ENCODE assay signal across 8 cellular contexts in genomic region chr9:27529316-27530278, GRCh38. TPM values are rescaled to one million over a fixed set of nuclear protein-coding genes. Genes with fewer than 3 reads are reported as not detected.
DNase-seq lines count a peak whose midpoint lies in the region; ATAC-seq and TF ChIP-seq lines count a peak whose summit lies in the region.

MOB3B (minus strand) TSS chr9:27529814; CDS start chr9:27455550, 74,264 bp downstream.

- no peaks in the 10 kb centered on the region for H3K36me3 Mint-ChIP-seq in activated CD8-positive, alpha-beta T cell treated with anti-CD3 and anti-CD28 coated beads, Interleukin-2, amount 10 ng/mL, durations not matched to agents 7 days and 5 days (ENCODE audit: low read depth)

- peaks cover under 1 to 4% of the 10 kb centered on the region in 2 donors for H3K4me1 ChIP-seq in lung (ENCODE audit: control insufficient read depth in 2 of 2, insufficient read depth in 2 of 2, low read length in 2 of 2)

- peak within 1 kb of the TSS; percentile 75 for H3K27ac Mint-ChIP-seq in activated CD8-positive, alpha-beta T cell treated with anti-CD3 and anti-CD28 coated beads, Interleukin-2, amount 10 ng/mL, durations not matched to agents 7 days and 5 days

- H3K27me3 ChIP-seq in lung (ENCODE audit: control insufficient read depth, insufficient read depth), result no peaks in the 10 kb centered on the region

- H3K27me3 Mint-ChIP-seq in activated CD8-positive, alpha-beta T cell treated with anti-CD3 and anti-CD28 coated beads, Interleukin-2, amount 10 ng/mL, durations not matched to agents 7 days and 5 days (ENCODE audit: low read depth), result peaks cover 17% of the 10 kb centered on the region

- H3K9me3 ChIP-seq in lung (ENCODE audit: control insufficient read depth in 2 of 2, insufficient read depth in 1 of 2, low read length in 1 of 2), result no peaks in the 10 kb centered on the region

- CTCF ChIA-PET in AG04449 (lab: Yijun Ruan, JAX), result interaction anchor here (0.8 to 6.5 kb wide), 13 partner anchors 9 to 197 kb away, joined by 3 to 89 read pairs (median 6); no protein-coding TSS in a partner anchor
- CTCF ChIA-PET in activated CD8-positive, alpha-beta T cell treated with anti-CD3 and anti-CD28 coated beads, Interleukin-2, amount 10 ng/mL, durations not matched to agents 7 days and 5 days (lab: Charles Lee), result interaction anchor here (0.5 to 2.6 kb wide), 31 partner anchors 9 to 219 kb away, joined by 3 to 59 read pairs (median 4); no protein-coding TSS in a partner anchor

- POLR2A ChIA-PET in AG04449 (lab: Yijun Ruan, JAX), result no interaction called here
- POLR2A ChIA-PET in activated CD8-positive, alpha-beta T cell treated with anti-CD3 and anti-CD28 coated beads, Interleukin-2, amount 10 ng/mL, durations not matched to agents 7 days and 5 days (lab: Charles Lee), result interaction anchor here (1.2 kb wide), 1 partner anchor 194 kb away, joined by 3 read pairs; no protein-coding TSS in a partner anchor

- ATAC-seq in GM18870 (IDR thresholded peaks at IDR 0.05; ENCODE audit: unreplicated experiment), result peak; percentile 44
- ATAC-seq in HG03103 (IDR thresholded peaks at IDR 0.05; ENCODE audit: low read depth, unreplicated experiment), result peak; percentile 74
- ATAC-seq in activated CD8-positive, alpha-beta T cell treated with anti-CD3 and anti-CD28 coated beads, Interleukin-2, amount 10 ng/mL, durations not matched to agents 7 days and 5 days, result peak; percentile 90
- ATAC-seq in lung (ENCODE audit: insufficient read depth, low FRiP score), result peak; percentile 88

- DNase-seq in AG04449 (ENCODE audit: low read depth, low spot score) (no peak), NCI-H2227 treated with DMSO at 0.1 percent for 48 hours (lab: John Stamatoyannopoulos, UW) (peak; percentile 37), ecto neural progenitor cell (ENCODE audit: low spot score) (peak; percentile 92), lung (ENCODE audit: low spot score) (peak; percentile 81)
- peak; percentile 81 for DNase-seq in activated CD8-positive, alpha-beta T cell treated with anti-CD3 and anti-CD28 coated beads, Interleukin-2, amount 10 ng/mL, durations not matched to agents 7 days and 5 days
- peak; percentile 67 to 77 (median 69) for DNase-seq in stimulated activated CD4-positive, alpha-beta T cell treated with anti-CD3 and anti-CD28 coated beads, TNF-alpha, amount 100 ng/mL, for 24 hours (ENCODE audit: low read depth in 3 of 3)

- 3% methylated on average over 61 to 74 of the region's 74 CpGs for WGBS in lung, 2 donors

- H3K4me3 ChIP-seq in AG04449 (ENCODE audit: low read depth, low read length), result peak within 1 kb of the TSS; percentile 56
- peak within 1 kb of the TSS; percentile 71 for H3K4me3 ChIP-seq in lung

- peaks cover 14% of the 10 kb centered on the region for H3K4me1 Mint-ChIP-seq in activated CD8-positive, alpha-beta T cell treated with anti-CD3 and anti-CD28 coated beads, Interleukin-2, amount 10 ng/mL, durations not matched to agents 7 days and 5 days (ENCODE audit: low read depth)

- peaks cover 0 to 2% of the 10 kb centered on the region in 2 donors for H3K36me3 ChIP-seq in lung (ENCODE audit: control insufficient read depth in 2 of 2, insufficient read depth in 2 of 2, low read length in 2 of 2)

- H3K4me3 Mint-ChIP-seq in activated CD8-positive, alpha-beta T cell treated with anti-CD3 and anti-CD28 coated beads, Interleukin-2, amount 10 ng/mL, durations not matched to agents 7 days and 5 days, result peak within 1 kb of the TSS; percentile 83

- TF ChIP-seq CTCF in AG04449 (IDR thresholded peaks at IDR 0.05; ENCODE audit: insufficient read depth, low read length, missing control alignments) (peak; percentile 85), lung (IDR thresholded peaks at IDR 0.05; ENCODE audit: control extremely low read depth, extremely low read depth) (peak; percentile 53)

- no peaks in the 10 kb centered on the region for H3K9me3 Mint-ChIP-seq in activated CD8-positive, alpha-beta T cell treated with anti-CD3 and anti-CD28 coated beads, Interleukin-2, amount 10 ng/mL, durations not matched to agents 7 days and 5 days (ENCODE audit: insufficient read depth)

- peak within 1 kb of the TSS in 1 of 2 donors; percentile 91 for H3K27ac ChIP-seq in lung (ENCODE audit: low read depth in 1 of 2, low read length in 1 of 2)

RNA-seq across cellular contexts. Expression of gene MOB3B, which starts in this region (rescaled TPM):
- total RNA-seq in activated CD8-positive, alpha-beta T cell treated with anti-CD3 and anti-CD28 coated beads, Interleukin-2, amount 10 ng/mL, durations not matched to agents 7 days and 5 days, result 1 to 10 TPM; 2.5 to 2.8 TPM
- total RNA-seq in lung, result 10 to 100 TPM in 1 of 2 donors, 1 to 10 TPM in 1; 8.7 to 12.9 TPM
- 1 to 10 TPM; 1.6 to 4.2 TPM for polyA plus RNA-seq in lung
